ENCODE assay signal across 1 cellular context in genomic region chr11:315516-315994, GRCh38.
TF ChIP-seq lines count a peak whose summit lies in the region.

No MANE protein-coding gene starts in this region.

TF ChIP-seq in GM12878, 131 proteins besides CTCF, POLR2A, EP300 and RAD21:
- 0 out of 2 replicates have a peak, but pooled peaks have one; percentile 5 for TF ChIP-seq TCF3 (IDR thresholded peaks at IDR 0.05; ENCODE audit: borderline replicate concordance, insufficient read depth, low read depth, low read length)
- TF ChIP-seq ETV6 (conservative IDR thresholded peaks at IDR 0.05 in 1 of 2, IDR thresholded peaks at IDR 0.05 in 1 of 2; ENCODE audit: borderline replicate concordance in 1 of 2, low read depth in 1 of 2) = no peak
- TF ChIP-seq HDGF (IDR thresholded peaks at IDR 0.05) = peak; percentile 18; the same call in 1 of the 2 replicates
- TF ChIP-seq POLR2AphosphoS5 (IDR thresholded peaks at IDR 0.05; ENCODE audit: low read length) = peak; percentile 60; the same call in 1 of the 2 replicates
- no peak for TF ChIP-seq RBBP5 (conservative IDR thresholded peaks at IDR 0.05)
- no peak for TF ChIP-seq MYC (IDR thresholded peaks at IDR 0.05; ENCODE audit: insufficient read depth, insufficient read length, insufficient replicate concordance, low read length, severe bottlenecking)
